Comparison of ENCODE assay signal across 9 cellular contexts in genomic region chr4:18976884-18977283, GRCh38.
"Had no signal": no experiment of that assay in that cellular context is flagged by ENCODE, and none has a peak within 500 bp of the region (broad histone marks: within the 10 kb centered on the region; RNA-seq: fewer than 3 reads in every experiment).

No MANE protein-coding gene starts in this region.

- H3K9me3 ChIP-seq: HAP-1 had no signal

- H3K4me1 ChIP-seq: HAP-1 had no signal

- H3K36me3 ChIP-seq: HAP-1 had no signal

- H3K4me3 ChIP-seq: GM23248, GM23338, HAP-1 had no signal

- ATAC-seq: GM23338, HCT116 had no signal

- H3K4me2 ChIP-seq: GM23338 had no signal

- H2AFZ ChIP-seq: GM23248, GM23338 had no signal

- H3K27ac ChIP-seq: GM23248 had no signal

- DNase-seq: GM23248, GOT3, H7, H9, HCEC 1CT, HFFc6 had no signal
